13 cellular contexts compared by ENCODE assay signal in the genomic region with DNA sequence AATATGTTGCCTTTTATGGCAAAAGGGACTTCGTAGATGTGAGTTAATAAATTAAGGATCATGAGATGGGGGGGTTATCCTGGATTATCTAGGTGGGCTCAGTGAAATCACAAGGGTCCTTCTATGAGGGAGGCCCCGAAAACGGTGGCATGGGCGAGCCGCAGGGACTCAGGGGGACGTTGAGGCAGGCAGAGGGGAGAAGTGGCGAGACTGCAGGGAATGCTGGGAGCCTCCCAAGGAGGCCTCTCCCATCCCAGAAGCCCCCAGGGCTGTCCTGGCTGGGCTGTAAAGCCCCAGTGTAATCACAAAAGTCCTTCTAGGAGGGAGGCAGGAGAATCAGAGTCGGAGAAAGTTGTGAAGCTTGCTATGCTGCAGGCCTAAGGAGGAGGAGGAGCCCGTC. TPM values are rescaled to one million over a fixed set of nuclear protein-coding genes. Genes with fewer than 3 reads are reported as not detected.
A peak's percentile ranks its signal among the peaks of the same experiment; 100 is the strongest.
DNase-seq lines count a peak whose midpoint lies in the region; ATAC-seq lines count a peak whose summit lies in the region.
"Had no signal": no experiment of that assay in that cellular context is flagged by ENCODE, and none has a peak within 500 bp of the region (broad histone marks: within the 10 kb centered on the region; RNA-seq: fewer than 3 reads in every experiment).

No MANE protein-coding gene starts in this region.

- DNase-seq in stimulated activated naive CD8-positive, alpha-beta T cell treated with anti-CD3 and anti-CD28 coated beads, Interleukin-15, Interleukin-2, amounts not matched to agents 100 U/mL and 50 U/mL, for 24 hours = no peak
- no peak for DNase-seq in naive thymus-derived CD8-positive, alpha-beta T cell
- DNase-seq in globus pallidus (ENCODE audit: low spot score) (no peak), dedifferentiated amniotic fluid mesenchymal stem cell (ENCODE audit: extremely low spot score) (no peak), DMS79 (lab: John Stamatoyannopoulos, UW) (no peak), NCI-H1092 treated with DMSO at 0.1 percent for 48 hours (lab: John Stamatoyannopoulos, UW) (no peak)
- DNase-seq: cortex of kidney, NCI-H1436, NCI-H2171 treated with DMSO at 0.1 percent for 48 hours, SW 1271 had no signal

- POLR2A ChIA-PET in naive thymus-derived CD8-positive, alpha-beta T cell (lab: Charles Lee) = interaction anchor here (1.0 to 1.6 kb wide), 2 partner anchors 10 to 14 kb away, joined by 3 read pairs; no protein-coding TSS in a partner anchor

- H3K27me3 Mint-ChIP-seq in stimulated activated naive CD8-positive, alpha-beta T cell treated with anti-CD3 and anti-CD28 coated beads, Interleukin-15, Interleukin-2, amounts not matched to agents 100 ng/mL and 50 ng/mL, for 24 hours = peaks cover 23% of the 10 kb centered on the region
- no peaks in the 10 kb centered on the region for H3K27me3 Mint-ChIP-seq in activated T-helper 17 cell treated with anti-CD3 and anti-CD28 coated beads, Interleukin-2, amount 50 U/mL, for 72 hours
- H3K27me3 Mint-ChIP-seq in naive thymus-derived CD8-positive, alpha-beta T cell = no peaks in the 10 kb centered on the region

- peaks cover 4% of the 10 kb centered on the region for H3K36me3 Mint-ChIP-seq in stimulated activated naive CD8-positive, alpha-beta T cell treated with anti-CD3 and anti-CD28 coated beads, Interleukin-15, Interleukin-2, amounts not matched to agents 100 ng/mL and 50 ng/mL, for 24 hours (ENCODE audit: low read depth)
- peaks cover 6% of the 10 kb centered on the region for H3K36me3 Mint-ChIP-seq in activated T-helper 17 cell treated with anti-CD3 and anti-CD28 coated beads, Interleukin-2, amount 50 U/mL, for 72 hours (ENCODE audit: low read depth)
- peaks cover 0 to 5% (median 0%) of the 10 kb centered on the region in 3 donors for H3K36me3 Mint-ChIP-seq in naive thymus-derived CD8-positive, alpha-beta T cell

- H3K27ac Mint-ChIP-seq in stimulated activated naive CD8-positive, alpha-beta T cell treated with anti-CD3 and anti-CD28 coated beads, Interleukin-15, Interleukin-2, amounts not matched to agents 100 ng/mL and 50 ng/mL, for 24 hours = peak overlapping the region; percentile 81
- H3K27ac Mint-ChIP-seq in activated T-helper 17 cell treated with anti-CD3 and anti-CD28 coated beads, Interleukin-2, amount 50 U/mL, for 72 hours = peak overlapping the region; percentile 92
- peak overlapping the region; percentile 85 to 98 (median 96) for H3K27ac Mint-ChIP-seq in naive thymus-derived CD8-positive, alpha-beta T cell
- H3K27ac Mint-ChIP-seq: progenitor cell of endocrine pancreas had no signal

- no peak overlapping the region for H3K4me3 Mint-ChIP-seq in stimulated activated naive CD8-positive, alpha-beta T cell treated with anti-CD3 and anti-CD28 coated beads, Interleukin-15, Interleukin-2, amounts not matched to agents 100 ng/mL and 50 ng/mL, for 24 hours
- H3K4me3 Mint-ChIP-seq in activated T-helper 17 cell treated with anti-CD3 and anti-CD28 coated beads, Interleukin-2, amount 50 U/mL, for 72 hours = peak overlapping the region; percentile 62
- peak overlapping the region; percentile 64 to 89 (median 80) for H3K4me3 Mint-ChIP-seq in naive thymus-derived CD8-positive, alpha-beta T cell

- no peaks in the 10 kb centered on the region for H3K9me3 Mint-ChIP-seq in stimulated activated naive CD8-positive, alpha-beta T cell treated with anti-CD3 and anti-CD28 coated beads, Interleukin-15, Interleukin-2, amounts not matched to agents 100 ng/mL and 50 ng/mL, for 24 hours
- no peaks in the 10 kb centered on the region for H3K9me3 Mint-ChIP-seq in activated T-helper 17 cell treated with anti-CD3 and anti-CD28 coated beads, Interleukin-2, amount 50 U/mL, for 72 hours
- peaks cover 0 to 4% (median 0%) of the 10 kb centered on the region in 9 donors for H3K9me3 Mint-ChIP-seq in naive thymus-derived CD8-positive, alpha-beta T cell

- ATAC-seq in stimulated activated naive CD8-positive, alpha-beta T cell treated with anti-CD3 and anti-CD28 coated beads, Interleukin-15, Interleukin-2, amounts not matched to agents 100 U/mL and 50 U/mL, for 24 hours = no peak
- no peak for ATAC-seq in activated T-helper 17 cell treated with anti-CD3 and anti-CD28 coated beads, Interleukin-2, amount 50 U/mL, for 72 hours (replicated peaks)
- no peak for ATAC-seq in naive thymus-derived CD8-positive, alpha-beta T cell

- peaks cover 88% of the 10 kb centered on the region for H3K4me1 Mint-ChIP-seq in stimulated activated naive CD8-positive, alpha-beta T cell treated with anti-CD3 and anti-CD28 coated beads, Interleukin-15, Interleukin-2, amounts not matched to agents 100 ng/mL and 50 ng/mL, for 24 hours (ENCODE audit: low read depth)
- peaks cover 35% of the 10 kb centered on the region for H3K4me1 Mint-ChIP-seq in activated T-helper 17 cell treated with anti-CD3 and anti-CD28 coated beads, Interleukin-2, amount 50 U/mL, for 72 hours
- peaks cover 39 to 83% (median 81%) of the 10 kb centered on the region in 4 donors for H3K4me1 Mint-ChIP-seq in naive thymus-derived CD8-positive, alpha-beta T cell

RNA-seq across cellular contexts. Expression of a gene that starts 35.0 kb away (rescaled TPM):
- 10 to 100 TPM; 24.2 to 43.2 TPM for total RNA-seq in activated T-helper 17 cell treated with anti-CD3 and anti-CD28 coated beads, Interleukin-2, amount 50 U/mL, for 72 hours
- total RNA-seq in naive thymus-derived CD8-positive, alpha-beta T cell = 10 to 100 TPM; 24.5 to 26.8 TPM
- polyA plus RNA-seq in naive thymus-derived CD8-positive, alpha-beta T cell = 10 to 100 TPM; 52.7 to 58.1 (median 55.6) TPM

RNA-seq across cellular contexts. Expression of a gene that starts 42.3 kb away (rescaled TPM):
- 10 to 100 TPM; 12.4 to 21.5 TPM for total RNA-seq in activated T-helper 17 cell treated with anti-CD3 and anti-CD28 coated beads, Interleukin-2, amount 50 U/mL, for 72 hours
- under 1 TPM; 0.38 to 0.57 TPM for total RNA-seq in naive thymus-derived CD8-positive, alpha-beta T cell
- under 1 TPM in 2 of 3 donors, not detected in 1; 0.13 to 0.28 TPM for polyA plus RNA-seq in naive thymus-derived CD8-positive, alpha-beta T cell

Comparison
In these comparisons a context has a peak if more than half of its experiments do, and no peak if none do; other contexts are left out.
1. RNA of a gene that starts 42.3 kb away (total RNA-seq): 12.4 to 21.5 TPM in activated T-helper 17 cell treated with anti-CD3 and anti-CD28 coated beads, Interleukin-2, amount 50 U/mL, for 72 hours; 0.38 to 0.57 TPM in naive thymus-derived CD8-positive, alpha-beta T cell; every median in the first group is over 4 times any median in the second.
2. Peak in every context shown above with its lines, with median percentiles within 50 percentile points of each other: H3K27ac Mint-ChIP-seq.